Comparison of ENCODE assay signal across 11 cellular contexts in the genomic region with DNA sequence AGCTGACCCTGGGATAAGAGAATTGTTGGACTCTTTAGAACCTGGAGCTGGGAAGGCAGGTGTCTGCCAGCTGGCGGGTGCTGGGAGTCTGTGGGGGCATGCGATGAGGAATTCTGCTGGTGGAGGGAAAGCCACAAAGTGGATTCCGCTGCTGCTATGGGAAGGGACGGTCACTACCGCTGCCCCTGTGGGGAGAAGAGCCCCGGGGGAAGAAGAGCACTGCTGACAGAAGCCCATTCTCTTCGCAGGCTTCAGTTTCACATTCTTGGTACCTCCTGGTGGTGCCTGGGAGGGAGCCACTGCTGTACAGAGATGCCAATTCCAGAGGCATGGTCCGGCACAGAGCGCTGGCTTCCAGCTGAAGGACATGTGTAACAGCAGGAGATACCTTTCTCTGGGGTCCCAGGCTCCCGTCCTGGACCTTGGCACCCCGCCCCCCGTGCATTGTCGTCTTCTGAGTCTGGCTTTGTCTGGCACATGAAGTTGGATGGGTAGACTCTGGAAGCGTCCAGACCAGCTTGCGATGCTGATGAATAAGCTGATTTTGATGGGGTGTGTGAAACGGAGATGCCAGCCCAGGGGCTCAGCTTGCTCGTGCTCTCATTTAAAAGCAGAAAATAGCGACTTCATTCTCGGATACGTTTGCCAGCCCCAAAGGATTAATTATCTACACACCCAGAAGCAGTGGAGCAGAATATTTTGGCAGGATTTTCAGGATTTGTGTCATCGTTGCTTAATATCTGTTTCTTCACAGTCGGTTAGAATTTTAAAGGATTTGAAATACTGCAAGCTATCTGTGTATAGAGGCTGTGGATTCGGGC. TPM values are rescaled to one million over a fixed set of nuclear protein-coding genes. Genes with fewer than 3 reads are reported as not detected.
DNase-seq lines count a peak whose midpoint lies in the region; ATAC-seq, FAIRE-seq and TF ChIP-seq lines count a peak whose summit lies in the region.
"Had no signal": no experiment of that assay in that cellular context is flagged by ENCODE, and none has a peak within 500 bp of the region (broad histone marks: within the 10 kb centered on the region; RNA-seq: fewer than 3 reads in every experiment).

No MANE protein-coding gene starts in this region.

- H3K4me3 Mint-ChIP-seq in brain, result peak overlapping the region in 4 of 5 experiments; percentile 55 to 82 (median 68)

- peak overlapping the region; percentile 62 to 99 (median 97) for H3K27ac Mint-ChIP-seq in brain

- H3K27ac ChIP-seq in right lobe of liver (peak overlapping the region; percentile 72 to 98 (median 83)), temporal lobe (ENCODE audit: low read depth, low read length) (peak overlapping the region; percentile 46)

- ATAC-seq in right lobe of liver, result peak in 1 of 4 donors; percentile 2
- ATAC-seq in HG02885 (IDR thresholded peaks at IDR 0.05; ENCODE audit: poor library complexity, unreplicated experiment), result no peak
- no peak for ATAC-seq in HG02884 (IDR thresholded peaks at IDR 0.05; ENCODE audit: unreplicated experiment)

- FAIRE-seq in D721Med (lab: Jason Lieb, UNC), result no peak
- FAIRE-seq: TTC549 had no signal

- TF ChIP-seq CTCF in brain (conservative IDR thresholded peaks at IDR 0.05) (no peak), right lobe of liver (IDR thresholded peaks at IDR 0.05) (no peak), D721Med (IDR thresholded peaks at IDR 0.05; ENCODE audit: insufficient read depth, missing control alignments) (no peak)

- H3K9me3 ChIP-seq in right lobe of liver, result no peaks in the 10 kb centered on the region

- H3K27me3 Mint-ChIP-seq in brain, result peaks cover 3% of the 10 kb centered on the region
- H3K27me3 Mint-ChIP-seq: IgD-negative memory B cell had no signal

- H3K9me3 Mint-ChIP-seq in brain, result peaks cover 0 to 2% (median 0%) of the 10 kb centered on the region in 5 experiments
- H3K9me3 Mint-ChIP-seq: IgD-negative memory B cell had no signal

- H3K36me3 ChIP-seq in right lobe of liver, result peaks cover 0 to 2% (median 0%) of the 10 kb centered on the region in 4 donors

- no peak for TF ChIP-seq POLR2A in right lobe of liver (IDR thresholded peaks at IDR 0.05)

- H3K27me3 ChIP-seq in right lobe of liver, result no peaks in the 10 kb centered on the region

- intact Hi-C loops in right lobe of liver (cut with DNase I), result no loop called here

- DNase-seq in M059J (ENCODE audit: low read depth) (peak; percentile 44), right lobe of liver (no peak), D721Med (ENCODE audit: insufficient read length, low spot score) (no peak)
- no peak for DNase-seq in activated CD4-positive, alpha-beta T cell treated with anti-CD3 and anti-CD28 coated beads, Interleukin-2, amount 50 U/mL, for 48 hours
- DNase-seq: activated gamma-delta T cell treated with Interleukin-2 at 50 U/mL for 16 hours had no signal

- H3K4me1 Mint-ChIP-seq in brain, result peaks cover 88% of the 10 kb centered on the region

- peaks cover 2 to 81% (median 31%) of the 10 kb centered on the region in 4 donors for H3K4me1 ChIP-seq in right lobe of liver

- peak overlapping the region in 2 of 3 donors; percentile 17 to 32 for H3K4me3 ChIP-seq in right lobe of liver

- 33% methylated on average over 10 of the region's 23 CpGs for WGBS in right lobe of liver (ENCODE audit: insufficient coverage, low coverage, low lambda C conversion rate, missing lambda C conversion rate)

- peaks cover 11% of the 10 kb centered on the region for H3K36me3 Mint-ChIP-seq in brain
- H3K36me3 Mint-ChIP-seq: IgD-negative memory B cell had no signal

RNA-seq across cellular contexts. Expression of a gene that starts 13.2 kb away (rescaled TPM):
- total RNA-seq in M059J (2014; rRNA removed; shearing (Covaris generic)), result 138 and 149 TPM in 2 replicates
- 83.2 TPM for polyA plus RNA-seq in brain (ENCODE audit: insufficient read depth, low read depth, low replicate concordance)
- 10 to 100 TPM; 52.9 to 87.5 (median 58.9) TPM for total RNA-seq in right lobe of liver
- 38.6 TPM for total RNA-seq in temporal lobe

RNA-seq across cellular contexts. Expression of a gene that starts 44.0 kb away (rescaled TPM):
- total RNA-seq in M059J (2014; rRNA removed; shearing (Covaris generic)), result 29.6 and 35.7 TPM in 2 replicates
- 63.4 TPM for polyA plus RNA-seq in brain (ENCODE audit: insufficient read depth, low read depth, low replicate concordance)
- total RNA-seq in right lobe of liver (100 to 1,000 TPM in 1 of 6 experiments, 10 to 100 TPM in 5; 16.6 to 137 (median 23.2) TPM), temporal lobe (5.7 TPM)

RNA-seq across cellular contexts. Expression of a gene that starts 57.3 kb away (rescaled TPM):
- 29.8 and 34.6 TPM in 2 replicates for total RNA-seq in M059J (2014; rRNA removed; shearing (Covaris generic))
- 27.4 TPM for polyA plus RNA-seq in brain (ENCODE audit: insufficient read depth, low read depth, low replicate concordance)
- total RNA-seq in right lobe of liver, result 10 to 100 TPM in 4 of 6 experiments, 1 to 10 TPM in 2; 8.8 to 25.1 (median 12.9) TPM
- total RNA-seq in temporal lobe, result 12.3 TPM
